1 cellular context compared by ENCODE assay signal in the genomic region with DNA sequence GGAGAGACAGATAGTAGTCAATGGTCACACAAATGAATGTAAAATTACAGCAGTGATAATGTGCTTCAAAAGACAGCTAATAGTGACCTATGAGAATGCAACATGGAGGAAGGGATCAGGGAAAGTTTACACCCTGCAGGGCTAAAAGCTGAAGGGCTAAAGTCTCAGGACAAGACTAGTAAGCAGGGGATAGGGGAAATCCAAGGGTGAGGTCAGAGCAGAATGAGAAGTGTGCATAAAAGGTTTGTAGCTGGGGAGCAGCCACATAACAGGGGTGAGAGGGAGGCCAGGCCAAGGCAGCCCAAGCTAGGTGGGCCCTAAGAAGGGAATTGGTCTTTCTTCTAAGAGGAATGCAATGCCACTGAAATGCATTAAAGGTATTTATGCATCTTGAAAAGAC.
TF ChIP-seq lines count a peak whose summit lies in the region.

No MANE protein-coding gene starts in this region.

TF ChIP-seq in H1, 55 proteins besides CTCF, POLR2A, EP300 and RAD21 (continued from another document):
- TF ChIP-seq, protein P1, sequence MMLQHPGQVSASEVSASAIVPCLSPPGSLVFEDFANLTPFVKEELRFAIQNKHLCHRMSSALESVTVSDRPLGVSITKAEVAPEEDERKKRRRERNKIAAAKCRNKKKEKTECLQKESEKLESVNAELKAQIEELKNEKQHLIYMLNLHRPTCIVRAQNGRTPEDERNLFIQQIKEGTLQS (IDR thresholded peaks at IDR 0.05; ENCODE audit: insufficient read depth, low read depth, low read length), result no peak
- no peak for TF ChIP-seq TBP (IDR thresholded peaks at IDR 0.05; ENCODE audit: low read depth, low read length)
- TF ChIP-seq POU5F1 (IDR thresholded peaks at IDR 0.05; ENCODE audit: low read depth, low read length), result no peak
- TF ChIP-seq TCF12 (IDR thresholded peaks at IDR 0.05; ENCODE audit: low read depth, low read length), result no peak
- TF ChIP-seq SUZ12 (IDR thresholded peaks at IDR 0.05; ENCODE audit: low read length), result no peak
- no peak for TF ChIP-seq BRCA1 (IDR thresholded peaks at IDR 0.05; ENCODE audit: low read depth, low read length)
- TF ChIP-seq MAFK (IDR thresholded peaks at IDR 0.05; ENCODE audit: low read depth, low read length), result no peak
- no peak for TF ChIP-seq HDAC2 (IDR thresholded peaks at IDR 0.05; ENCODE audit: borderline replicate concordance in 1 of 2, low read depth in 2 of 2, low read length in 2 of 2)
